15 cellular contexts compared by ENCODE assay signal in genomic region chr9:93953492-93954435, GRCh38. TPM values are rescaled to one million over a fixed set of nuclear protein-coding genes. Genes with fewer than 3 reads are reported as not detected.
DNase-seq lines count a peak whose midpoint lies in the region; ATAC-seq and TF ChIP-seq lines count a peak whose summit lies in the region.
"Had no signal": no experiment of that assay in that cellular context is flagged by ENCODE, and none has a peak within 500 bp of the region (broad histone marks: within the 10 kb centered on the region; RNA-seq: fewer than 3 reads in every experiment).

No MANE protein-coding gene starts in this region.

- peaks cover 74% of the 10 kb centered on the region for H3K27me3 Mint-ChIP-seq in neural progenitor cell (ENCODE audit: insufficient read depth, low read depth)

- H3K36me3 ChIP-seq in MG63, result peaks cover 31% of the 10 kb centered on the region
- H3K36me3 ChIP-seq in neural progenitor cell, result no peaks in the 10 kb centered on the region
- H3K36me3 ChIP-seq in gastrocnemius medialis, result no peaks in the 10 kb centered on the region
- H3K36me3 ChIP-seq in mesenchymal stem cell (ENCODE audit: control insufficient read depth in 1 of 2, insufficient read depth in 2 of 2, low read depth in 1 of 2, low read length in 2 of 2), result no peaks in the 10 kb centered on the region
- H3K36me3 ChIP-seq in upper lobe of right lung, result no peaks in the 10 kb centered on the region
- H3K36me3 ChIP-seq: neutrophil had no signal

- 8% methylated on average over 49 of the region's 49 CpGs for WGBS in mesenchymal stem cell

- no peak overlapping the region for H3K27ac Mint-ChIP-seq in neural progenitor cell

- H3K9me3 ChIP-seq in MG63 (no peaks in the 10 kb centered on the region), neural progenitor cell (ENCODE audit: low read depth) (no peaks in the 10 kb centered on the region), gastrocnemius medialis (no peaks in the 10 kb centered on the region), mesenchymal stem cell (ENCODE audit: control insufficient read depth, low read length) (peaks cover 18% of the 10 kb centered on the region), upper lobe of right lung (no peaks in the 10 kb centered on the region)

- H3K79me1 ChIP-seq in mesenchymal stem cell (replicated peaks; ENCODE audit: low read length, poor library complexity, severe bottlenecking), result no peaks in the 10 kb centered on the region

- no peak for TF ChIP-seq POLR2A in gastrocnemius medialis (IDR thresholded peaks at IDR 0.05)

- H3F3A ChIP-seq in neural progenitor cell (ENCODE audit: low read depth), result peaks cover 28% of the 10 kb centered on the region

- H2BK15ac ChIP-seq in mesenchymal stem cell (ENCODE audit: low read depth, poor library complexity, severe bottlenecking), result no peak overlapping the region

- no peak overlapping the region for H4K8ac ChIP-seq in mesenchymal stem cell (ENCODE audit: low read length)

- peaks cover 90% of the 10 kb centered on the region for H4K20me1 ChIP-seq in neural progenitor cell (ENCODE audit: low read depth)

- H3K14ac ChIP-seq in mesenchymal stem cell (ENCODE audit: low read length in 2 of 2), result no peak overlapping the region

- H3K4me3 Mint-ChIP-seq in neural progenitor cell, result peak overlapping the region; percentile 78

- no peak overlapping the region for H2AK5ac ChIP-seq in mesenchymal stem cell (ENCODE audit: low read length, severe bottlenecking)

- peaks cover 14% of the 10 kb centered on the region for H3K9me3 Mint-ChIP-seq in neural progenitor cell

- H3K27ac ChIP-seq in coronary artery, result no peak overlapping the region
- H3K27ac ChIP-seq in neural progenitor cell, result no peak overlapping the region
- H3K27ac ChIP-seq in gastrocnemius medialis, result no peak overlapping the region
- no peak overlapping the region for H3K27ac ChIP-seq in mesenchymal stem cell (ENCODE audit: low read length, poor library complexity, severe bottlenecking)
- H3K27ac ChIP-seq in upper lobe of right lung, result no peak overlapping the region
- H3K27ac ChIP-seq: 22Rv1, neutrophil had no signal

- no peak for TF ChIP-seq CTCF in coronary artery (IDR thresholded peaks at IDR 0.05)
- TF ChIP-seq CTCF in neural progenitor cell (IDR thresholded peaks at IDR 0.05), result no peak
- no peak for TF ChIP-seq CTCF in gastrocnemius medialis (IDR thresholded peaks at IDR 0.05 in 4 of 5, conservative IDR thresholded peaks at IDR 0.05 in 1 of 5)
- TF ChIP-seq CTCF in upper lobe of right lung (IDR thresholded peaks at IDR 0.05), result no peak

- peak overlapping the region; percentile 60 for H2AFZ ChIP-seq in neural progenitor cell (replicated peaks)
- H2AFZ ChIP-seq in mesenchymal stem cell (ENCODE audit: low read depth, low read length), result no peak overlapping the region

- no peak overlapping the region for H3K23ac ChIP-seq in mesenchymal stem cell (ENCODE audit: low read length in 2 of 2)

- intact Hi-C loops in gastrocnemius medialis (cut with DNase I; ENCODE audit: low total_unique reads), result no loop called here
- intact Hi-C loops in upper lobe of right lung (cut with DNase I), result loop anchor here (10.0 kb wide), 1 partner anchor 129 kb away; no protein-coding TSS in a partner anchor

- H4K91ac ChIP-seq in mesenchymal stem cell (ENCODE audit: low read length), result no peak overlapping the region

- no peaks in the 10 kb centered on the region for H3K36me3 Mint-ChIP-seq in neural progenitor cell

- no peak overlapping the region for H3K18ac ChIP-seq in mesenchymal stem cell (ENCODE audit: low read depth in 1 of 2, low read length in 2 of 2)

- H3K4me1 ChIP-seq in neural progenitor cell, result peaks cover 36% of the 10 kb centered on the region
- peaks cover 24 to 30% of the 10 kb centered on the region in 2 donors for H3K4me1 ChIP-seq in gastrocnemius medialis
- H3K4me1 ChIP-seq in mesenchymal stem cell (ENCODE audit: control insufficient read depth, insufficient read depth, low read depth, low read length), result peaks cover 40% of the 10 kb centered on the region
- peaks cover 29% of the 10 kb centered on the region for H3K4me1 ChIP-seq in upper lobe of right lung

- ATAC-seq in gastrocnemius medialis, result no peak
- no peak for ATAC-seq in upper lobe of right lung

- H3K4me2 ChIP-seq in neural progenitor cell (peak overlapping the region; percentile 75), mesenchymal stem cell (ENCODE audit: low read length, poor library complexity, severe bottlenecking) (no peak overlapping the region)

- H3K4me3 ChIP-seq in MG63 (peak overlapping the region; percentile 89), coronary artery (peak overlapping the region; percentile 61), neural progenitor cell (peak overlapping the region; percentile 44), gastrocnemius medialis (peak overlapping the region in 2 of 4 donors; percentile 17 to 81), mesenchymal stem cell (ENCODE audit: insufficient read depth in 1 of 2, low read depth in 1 of 2, low read length in 2 of 2) (no peak overlapping the region), upper lobe of right lung (no peak overlapping the region)

- in situ Hi-C loops in gastrocnemius medialis (cut with MboI; ENCODE audit: low sequenced_read_pairs in 4 of 4), result loop anchor here in 2 of 4 donors (25.0 kb wide), 1 partner anchor 791 kb away; no protein-coding TSS in a partner anchor

- H2BK120ac ChIP-seq in mesenchymal stem cell (ENCODE audit: low read depth, low read length), result no peak overlapping the region

- H3K4ac ChIP-seq in mesenchymal stem cell (ENCODE audit: low read depth in 1 of 2, low read length in 2 of 2), result no peak overlapping the region

- no peak overlapping the region for H2BK5ac ChIP-seq in mesenchymal stem cell (ENCODE audit: low read depth, low read length, poor library complexity, severe bottlenecking)

- H2BK12ac ChIP-seq in mesenchymal stem cell (ENCODE audit: low read length in 2 of 2), result no peak overlapping the region

- H3K79me2 ChIP-seq in neural progenitor cell (ENCODE audit: low read depth), result no peaks in the 10 kb centered on the region

- DNase-seq in NCI-H1092 treated with DMSO at 0.1 percent for 48 hours (lab: John Stamatoyannopoulos, UW) (peak; percentile 61), NCI-H1092 (lab: John Stamatoyannopoulos, UW) (no peak), MG63 (peak; percentile 34), coronary artery (ENCODE audit: low spot score) (no peak), neural progenitor cell (ENCODE audit: low spot score) (peak; percentile 49), gastrocnemius medialis (no peak), mesenchymal stem cell (no peak), upper lobe of right lung (no peak)
- DNase-seq: DND-41; NCI-H446; SIG-M5; stimulated activated naive CD4-positive, alpha-beta T cell treated with Interleukin-2 at 50 U/mL for 16 hours had no signal

- H3K27me3 ChIP-seq in MG63 (no peaks in the 10 kb centered on the region), neural progenitor cell (peaks cover 98% of the 10 kb centered on the region), gastrocnemius medialis (peaks cover 89 to 95% (median 94%) of the 10 kb centered on the region in 3 donors), mesenchymal stem cell (ENCODE audit: control insufficient read depth in 1 of 2, insufficient read depth in 1 of 2, low read length in 2 of 2) (peaks cover 91 to 95% of the 10 kb centered on the region in 2 experiments), upper lobe of right lung (peaks cover 95% of the 10 kb centered on the region)

- H3K4me1 Mint-ChIP-seq in neural progenitor cell, result peaks cover 24% of the 10 kb centered on the region

- H3K9ac ChIP-seq in neural progenitor cell (no peak overlapping the region), mesenchymal stem cell (ENCODE audit: low read length) (no peak overlapping the region)

RNA-seq across cellular contexts. Expression of gene BARX1, which starts 1.4 kb away (rescaled TPM):
- 170 and 176 TPM in 2 replicates for total RNA-seq in MG63 (2014; rRNA removed; shearing (Covaris generic); ENCODE audit: low replicate concordance)
- 0.17 and 2.9 TPM in 2 replicates for total RNA-seq in neural progenitor cell (ENCODE audit: low replicate concordance)
- not detected for total RNA-seq in gastrocnemius medialis
- polyA plus RNA-seq in mesenchymal stem cell (2013, experiment 1 of 2), result 2.0 TPM
- polyA plus RNA-seq in mesenchymal stem cell (2013, experiment 2 of 2), result 2.2 TPM
- not detected for total RNA-seq in upper lobe of right lung
- polyA plus RNA-seq: aorta had no signal

Comparison
In these comparisons a context has a peak if more than half of its experiments do, and no peak if none do; other contexts are left out.
1. DNase-seq: peak in NCI-H1092 treated with DMSO at 0.1 percent for 48 hours (single experiment), MG63 (single experiment) and neural progenitor cell (single experiment); none in NCI-H1092 (single experiment), coronary artery (single experiment), gastrocnemius medialis (0 of 2), mesenchymal stem cell (single experiment) and upper lobe of right lung (single experiment).
2. H3K4me3 ChIP-seq: peak in MG63 (single experiment), coronary artery (single experiment) and neural progenitor cell (single experiment); none in mesenchymal stem cell (0 of 2) and upper lobe of right lung (single experiment).
3. RNA of gene BARX1, which starts 1.4 kb away (total RNA-seq): 170 to 176 TPM in MG63; 0.17 to 2.9 TPM in neural progenitor cell, not detected in gastrocnemius medialis and not detected in upper lobe of right lung (single experiment); every median in the first group is over 10 times any median in the second.